Comparison of ENCODE assay signal across 1 cellular context in genomic region chr14:75283884-75284563, GRCh38.
TF ChIP-seq lines count a peak whose summit lies in the region.

No MANE protein-coding gene starts in this region.

TF ChIP-seq in K562, 482 proteins besides CTCF, POLR2A, EP300 and RAD21 (continued from another document and continues in another):
- TF ChIP-seq TCF7L2 (IDR thresholded peaks at IDR 0.05; ENCODE audit: low read depth, low read length) (no peak), CEBPB (tag; IDR thresholded peaks at IDR 0.05) (peak; percentile 97), HEY1 (CRISPR knock-in tag; IDR thresholded peaks at IDR 0.05; ENCODE audit: borderline replicate concordance) (no peak), MTA1 (IDR thresholded peaks at IDR 0.05; ENCODE audit: borderline replicate concordance) (no peak), NR2C2 (CRISPR knock-in tag; IDR thresholded peaks at IDR 0.05) (no peak), NR2C2 (tag; IDR thresholded peaks at IDR 0.05) (peak; percentile 41; the same call in 1 of the 2 replicates), ARID3B (CRISPR knock-in tag; IDR thresholded peaks at IDR 0.05; ENCODE audit: borderline replicate concordance) (no peak), CHCHD3 (CRISPR knock-in tag; IDR thresholded peaks at IDR 0.05) (no peak), NEUROD1 (IDR thresholded peaks at IDR 0.05; ENCODE audit: borderline replicate concordance, low read depth, low read length, partially characterized antibody) (peak; percentile 44), ZBTB40 (IDR thresholded peaks at IDR 0.05) (no peak), ZBTB40 (CRISPR knock-in tag; IDR thresholded peaks at IDR 0.05) (no peak), MGA (IDR thresholded peaks at IDR 0.05) (no peak; the same call in 1 of the 2 replicates), FUS (optimal IDR thresholded peaks at IDR 0.05; ENCODE audit: low read depth, low read length) (no peak), ZNF592 (IDR thresholded peaks at IDR 0.05) (peak; percentile 40), ZC3H8 (IDR thresholded peaks at IDR 0.05) (no peak), RNF219 (CRISPR knock-in tag; IDR thresholded peaks at IDR 0.05) (no peak), TBP (optimal IDR thresholded peaks at IDR 0.05; ENCODE audit: low read depth, low read length) (no peak), L3MBTL2 (IDR thresholded peaks at IDR 0.05) (peak; percentile 19; the same call in 1 of the 2 replicates), CREBBP (IDR thresholded peaks at IDR 0.05; ENCODE audit: low read depth, low read length) (no peak), XRCC4 (IDR thresholded peaks at IDR 0.05; ENCODE audit: extremely low read depth, insufficient read depth, insufficient read length) (no peak)
